In the genomic region with DNA sequence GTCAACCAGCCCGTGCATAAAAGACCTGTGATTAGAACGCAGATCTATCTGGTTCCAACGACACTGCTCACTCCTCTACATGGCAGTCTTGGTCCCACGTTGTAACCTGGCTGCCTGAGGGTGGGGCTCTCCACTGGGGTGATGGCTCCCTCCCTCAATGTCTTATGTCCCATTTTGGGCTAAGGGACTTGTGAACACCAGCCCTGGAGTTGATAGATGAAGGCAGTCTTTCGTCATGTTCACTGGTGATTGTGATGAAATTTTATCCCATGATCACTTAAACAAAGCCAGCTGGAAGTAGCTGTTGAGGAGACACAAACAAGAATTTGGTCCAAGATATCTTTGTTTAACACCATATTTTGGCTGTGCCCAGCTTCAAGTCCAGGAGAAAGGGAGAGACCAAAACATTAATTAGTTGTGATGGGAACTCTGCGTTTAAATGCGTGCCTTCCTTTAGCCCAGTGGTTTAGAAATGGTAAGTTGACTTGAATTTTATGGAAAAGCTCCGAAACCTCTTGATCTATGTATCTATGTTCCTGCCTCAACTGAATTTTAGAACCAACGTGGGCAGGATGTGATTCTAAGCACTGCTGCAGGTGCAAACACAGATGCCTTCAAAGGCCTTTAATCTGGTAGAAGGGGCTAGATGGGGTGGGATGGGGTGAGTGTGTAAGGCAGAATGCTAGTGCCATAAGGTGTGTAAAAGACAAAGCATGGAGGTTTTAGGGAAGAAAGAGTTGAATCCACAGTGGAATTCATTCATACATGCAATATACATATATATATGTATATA, we compare ENCODE assay signal across 18 cellular contexts.
"Had no signal": no experiment of that assay in that cellular context is flagged by ENCODE, and none has a peak within 500 bp of the region (broad histone marks: within the 10 kb centered on the region; RNA-seq: fewer than 3 reads in every experiment).

No MANE protein-coding gene starts in this region.

- H2AFZ ChIP-seq: neural progenitor cell had no signal

- H3K4me1 ChIP-seq: body of pancreas, neural progenitor cell, upper lobe of right lung had no signal

- H3K27ac ChIP-seq: body of pancreas, cardiac muscle cell, epithelial cell of prostate, heart right ventricle, neural progenitor cell, thoracic aorta, upper lobe of right lung had no signal

- H3K36me3 ChIP-seq: cardiac muscle cell, heart right ventricle, neural progenitor cell, thoracic aorta, upper lobe of right lung had no signal

- H3K9me3 ChIP-seq: body of pancreas, heart right ventricle, thoracic aorta, upper lobe of right lung had no signal

- ATAC-seq: activated naive CD8-positive, alpha-beta T cell treated with anti-CD3 and anti-CD28 coated beads, Interleukin-2, amount 50 U/mL, for 24 hours; body of pancreas; naive thymus-derived CD8-positive, alpha-beta T cell; upper lobe of right lung had no signal

- DNase-seq: activated CD4-positive, alpha-beta memory T cell treated with anti-CD3 and anti-CD28 coated beads for 36 hours; activated CD4-positive, alpha-beta T cell treated with anti-CD3 and anti-CD28 coated beads for 48 hours; activated effector memory CD4-positive, alpha-beta T cell treated with anti-CD3 and anti-CD28 coated beads, Interleukin-2, amount 50 U/mL, for 16 hours; activated naive CD4-positive, alpha-beta T cell treated with anti-CD3 and anti-CD28 coated beads, Interleukin-2, amount 50 U/mL, for 16 hours; activated naive CD8-positive, alpha-beta T cell treated with anti-CD3 and anti-CD28 coated beads, Interleukin-2, amount 50 U/mL, for 24 hours; anterior cingulate cortex; body of pancreas; heart right ventricle; kidney; naive thymus-derived CD8-positive, alpha-beta T cell; posterior cingulate gyrus; stimulated activated CD4-positive, alpha-beta T cell treated with anti-CD3 and anti-CD28 coated beads, Interleukin-4, amount 100 ng/mL, for 1 hour; stimulated activated naive CD4-positive, alpha-beta T cell treated with Interleukin-2 at 50 U/mL for 16 hours; upper lobe of right lung had no signal

- H3K27me3 ChIP-seq: body of pancreas, cardiac muscle cell, neural progenitor cell, upper lobe of right lung had no signal

- H3K4me2 ChIP-seq: neural progenitor cell had no signal

- H3K4me3 ChIP-seq: body of pancreas, cardiac muscle cell, heart right ventricle, neural progenitor cell, thoracic aorta, upper lobe of right lung had no signal

- H3K9ac ChIP-seq: neural progenitor cell had no signal
